16 cellular contexts compared by ENCODE assay signal in the genomic region with DNA sequence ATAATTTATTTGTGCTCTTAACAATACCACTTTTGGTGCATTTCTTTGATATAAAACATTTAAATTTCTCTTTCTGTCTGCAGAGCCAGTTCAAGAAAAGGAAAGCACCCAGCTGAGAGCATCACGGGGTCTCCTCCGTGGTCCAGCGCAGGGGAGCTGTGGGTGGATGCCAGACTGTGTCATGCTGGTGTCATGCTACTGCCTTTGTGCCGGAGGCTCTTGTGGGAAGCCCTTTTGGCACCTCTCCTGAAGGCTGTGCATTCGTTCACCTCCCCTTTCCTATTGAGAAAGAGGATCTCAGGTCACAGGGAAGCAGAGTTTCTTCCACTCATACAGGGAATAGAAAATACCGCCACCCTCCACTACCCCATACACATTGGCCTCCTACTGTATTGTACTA.
"Had no signal": no experiment of that assay in that cellular context is flagged by ENCODE, and none has a peak within 500 bp of the region (broad histone marks: within the 10 kb centered on the region; RNA-seq: fewer than 3 reads in every experiment).

No MANE protein-coding gene starts in this region.

- H3K4me3 ChIP-seq: heart left ventricle, lung, pancreas had no signal

- DNase-seq: effector CD4-positive, alpha-beta T cell; endodermal cell; erythroblast; heart left ventricle; hippocampal formation; left colon; left ventricle myocardium superior; mesendoderm; naive B cell; occipital lobe; pancreas; right cardiac atrium; small intestine; stimulated activated CD4-positive, alpha-beta T cell treated with anti-CD3 and anti-CD28 coated beads, Interleukin-12 subunit alpha, Interleukin-12 subunit beta, amount 100 ng/mL, for 4 hours; stimulated activated naive CD4-positive, alpha-beta T cell treated with Interleukin-2 at 50 U/mL for 16 hours had no signal
